In genomic region chr9:126459126-126459525, GRCh38 we compare ENCODE assay signal across 17 cellular contexts.
A peak's percentile ranks its signal among the peaks of the same experiment; 100 is the strongest.
DNase-seq lines count a peak whose midpoint lies in the region; FAIRE-seq and TF ChIP-seq lines count a peak whose summit lies in the region.
"Had no signal": no experiment of that assay in that cellular context is flagged by ENCODE, and none has a peak within 500 bp of the region (broad histone marks: within the 10 kb centered on the region; RNA-seq: fewer than 3 reads in every experiment).

No MANE protein-coding gene starts in this region.

- intact Hi-C loops in CD4-positive, alpha-beta memory T cell (cut with micrococcal nuclease): no loop called here

- no peak overlapping the region for H3K4me3 ChIP-seq in LNCaP clone FGC (ENCODE audit: low read depth, low read length)
- H3K4me3 ChIP-seq in small intestine (ENCODE audit: low read depth in 1 of 2, low read length in 2 of 2): no peak overlapping the region
- no peak overlapping the region for H3K4me3 ChIP-seq in CD4-positive, alpha-beta memory T cell (ENCODE audit: low read length in 2 of 2)
- no peak overlapping the region for H3K4me3 ChIP-seq in right atrium auricular region
- H3K4me3 ChIP-seq: GM23338, K562, PC-9 had no signal

- TF ChIP-seq CTCF in LNCaP clone FGC (IDR thresholded peaks at IDR 0.05; ENCODE audit: control insufficient read depth, extremely low read depth, insufficient read depth) (no peak), right atrium auricular region (IDR thresholded peaks at IDR 0.05) (no peak)

- peaks cover 0 to 2% (median 0%) of the 10 kb centered on the region in 4 donors for H3K4me1 Mint-ChIP-seq in CD4-positive, alpha-beta memory T cell

- CTCF ChIA-PET in CD4-positive, alpha-beta memory T cell (lab: Charles Lee; ENCODE audit: partially characterized antibody): no interaction called here

- H3K27ac ChIP-seq in small intestine (ENCODE audit: low read depth in 1 of 2, low read length in 1 of 2) (no peak overlapping the region), right atrium auricular region (no peak overlapping the region)
- H3K27ac ChIP-seq in CD4-positive, alpha-beta memory T cell (ENCODE audit: low read depth, low read length): no peak overlapping the region
- H3K27ac ChIP-seq: PC-9 had no signal

- H3K27me3 ChIP-seq in small intestine (ENCODE audit: control insufficient read depth in 2 of 2, insufficient read depth in 2 of 2, low read length in 2 of 2) (no peaks in the 10 kb centered on the region), right atrium auricular region (no peaks in the 10 kb centered on the region)
- H3K27me3 ChIP-seq in CD4-positive, alpha-beta memory T cell (ENCODE audit: insufficient read depth, low read length): no peaks in the 10 kb centered on the region

- H3K36me3 Mint-ChIP-seq in CD4-positive, alpha-beta memory T cell: peaks cover 1 to 3% of the 10 kb centered on the region in 2 donors

- H3K9me3 ChIP-seq in small intestine (ENCODE audit: control insufficient read depth, low read depth) (no peaks in the 10 kb centered on the region), right atrium auricular region (no peaks in the 10 kb centered on the region)
- no peaks in the 10 kb centered on the region for H3K9me3 ChIP-seq in CD4-positive, alpha-beta memory T cell (ENCODE audit: control insufficient read depth in 1 of 2, low read length in 2 of 2)

- no peak for FAIRE-seq in small intestine (lab: Jason Lieb, UNC)
- FAIRE-seq: K562 had no signal

- H3K27ac Mint-ChIP-seq in CD4-positive, alpha-beta memory T cell: no peak overlapping the region
- H3K27ac Mint-ChIP-seq: GM23338 had no signal

- no peak overlapping the region for H3K4me3 Mint-ChIP-seq in CD4-positive, alpha-beta memory T cell
- H3K4me3 Mint-ChIP-seq: GM23338 had no signal

- DNase-seq in Ammon's horn (ENCODE audit: low spot score) (peak; percentile 71), LNCaP clone FGC (ENCODE audit: low read depth) (peak; percentile 6), inferior parietal cortex (ENCODE audit: extremely low spot score) (peak; percentile 23), small intestine (peak; percentile 14), NCI-H1048 (lab: John Stamatoyannopoulos, UW) (no peak), right atrium auricular region (ENCODE audit: low spot score) (no peak)
- no peak for DNase-seq in CD4-positive, alpha-beta memory T cell
- DNase-seq: CD4-positive, CD25-positive, alpha-beta regulatory T cell; EL; MV-4-11; NCI-H1417 treated with DMSO at 0.1 percent for 48 hours; NCI-H1930; NCI-H2171; NCI-H446; PC-9 had no signal

- no peaks in the 10 kb centered on the region for H3K27me3 Mint-ChIP-seq in CD4-positive, alpha-beta memory T cell
- H3K27me3 Mint-ChIP-seq: CD4-positive, CD25-positive, alpha-beta regulatory T cell had no signal

- WGBS in small intestine, 3 donors: 56 to 79% (median 67%) methylated on average over 7 of the region's 7 CpGs

- POLR2A ChIA-PET in CD4-positive, alpha-beta memory T cell (lab: Charles Lee; ENCODE audit: partially characterized antibody): no interaction called here

- H3K36me3 ChIP-seq in small intestine (ENCODE audit: control insufficient read depth in 2 of 2, insufficient read depth in 2 of 2, low read length in 2 of 2): no peaks in the 10 kb centered on the region
- H3K36me3 ChIP-seq in CD4-positive, alpha-beta memory T cell (ENCODE audit: insufficient read depth, low read length): no peaks in the 10 kb centered on the region
- no peaks in the 10 kb centered on the region for H3K36me3 ChIP-seq in right atrium auricular region

- H3K9me3 Mint-ChIP-seq in CD4-positive, alpha-beta memory T cell: no peaks in the 10 kb centered on the region
- H3K9me3 Mint-ChIP-seq: CD4-positive, CD25-positive, alpha-beta regulatory T cell; GM23338 had no signal

- no peaks in the 10 kb centered on the region for H3K4me1 ChIP-seq in small intestine (ENCODE audit: control insufficient read depth in 2 of 2, insufficient read depth in 1 of 2, low read depth in 1 of 2, low read length in 1 of 2)
- no peaks in the 10 kb centered on the region for H3K4me1 ChIP-seq in CD4-positive, alpha-beta memory T cell (ENCODE audit: insufficient read depth, low read length)
- H3K4me1 ChIP-seq in right atrium auricular region: no peaks in the 10 kb centered on the region

Comparison
In these comparisons a context has a peak if more than half of its experiments do, and no peak if none do; other contexts are left out.
1. DNase-seq: peak in Ammon's horn (single experiment), LNCaP clone FGC (single experiment), inferior parietal cortex (single experiment) and small intestine (single experiment); none in CD4-positive, alpha-beta memory T cell (0 of 5), NCI-H1048 (single experiment) and right atrium auricular region (single experiment).